ENCODE assay signal across 8 cellular contexts in genomic region chr19:12722566-12723382, GRCh38. TPM values are rescaled to one million over a fixed set of nuclear protein-coding genes. Genes with fewer than 3 reads are reported as not detected.
DNase-seq lines count a peak whose midpoint lies in the region; ATAC-seq and TF ChIP-seq lines count a peak whose summit lies in the region.

No MANE protein-coding gene starts in this region.

- no peaks in the 10 kb centered on the region for H3K9me3 ChIP-seq in mucosa of descending colon

- peak overlapping the region; percentile 63 for H3K4me3 ChIP-seq in mucosa of descending colon

- TF ChIP-seq CTCF in mucosa of descending colon (IDR thresholded peaks at IDR 0.05) = no peak

- ATAC-seq in GM21529 (IDR thresholded peaks at IDR 0.05; ENCODE audit: unreplicated experiment) (peak; percentile 73), mucosa of descending colon (peak; percentile 94)

- no peaks in the 10 kb centered on the region for H3K27me3 Mint-ChIP-seq in IgD-negative memory B cell

- H3K36me3 ChIP-seq in mucosa of descending colon (ENCODE audit: low read depth) = no peaks in the 10 kb centered on the region

- H3K4me1 ChIP-seq in mucosa of descending colon (ENCODE audit: low read depth) = peaks cover 21% of the 10 kb centered on the region

- peak overlapping the region; percentile 96 to 99 (median 98) for H3K27ac Mint-ChIP-seq in IgD-negative memory B cell

- peak; percentile 94 for DNase-seq in D341Med (ENCODE audit: low spot score)
- DNase-seq in OCI-M1 (lab: John Stamatoyannopoulos, UW) = peak; percentile 96
- DNase-seq in activated T-cell treated with anti-CD3 and anti-CD28 coated beads for 48 hours (ENCODE audit: low read depth) = peak; percentile 85
- DNase-seq in epithelial cell of prostate (ENCODE audit: low read depth, low spot score) = peak; percentile 97
- peak; percentile 92 to 98 (median 98) for DNase-seq in mucosa of descending colon
- peak; percentile 76 to 88 for DNase-seq in stimulated activated CD8-positive, alpha-beta memory T cell treated with anti-CD3 and anti-CD28 coated beads, Interleukin-4, amount 100 ng/mL, for 1 hour (ENCODE audit: low read depth in 2 of 2, low spot score in 1 of 2)

- no peaks in the 10 kb centered on the region for H3K9me3 Mint-ChIP-seq in IgD-negative memory B cell

- H3K4me1 Mint-ChIP-seq in IgD-negative memory B cell = peaks cover 25 to 28% (median 25%) of the 10 kb centered on the region in 3 donors

- intact Hi-C loops in mucosa of descending colon (cut with DNase I, micrococcal nuclease) = no loop called here

- H3K27ac ChIP-seq in epithelial cell of prostate = peak overlapping the region; percentile 93

- peak overlapping the region; percentile 89 to 99 (median 98) for H3K4me3 Mint-ChIP-seq in IgD-negative memory B cell

- H3K36me3 Mint-ChIP-seq in IgD-negative memory B cell = peaks cover 5% of the 10 kb centered on the region

RNA-seq across cellular contexts. Expression of gene TNPO2, which starts 1.0 kb away (rescaled TPM):
- polyA plus RNA-seq in IgD-negative memory B cell = 4.2 TPM
- total RNA-seq in mucosa of descending colon = 10 to 100 TPM; 48.9 to 73.3 (median 66.9) TPM

RNA-seq across cellular contexts. Expression of gene TRIR, which starts 11.7 kb away (rescaled TPM):
- 299 TPM for polyA plus RNA-seq in IgD-negative memory B cell
- 100 to 1,000 TPM; 122 to 164 (median 146) TPM for total RNA-seq in mucosa of descending colon

RNA-seq across cellular contexts. Expression of gene GET3, which starts 14.5 kb away (rescaled TPM):
- 64.2 TPM for polyA plus RNA-seq in IgD-negative memory B cell
- total RNA-seq in mucosa of descending colon = 10 to 100 TPM; 44.8 to 70.5 (median 50.0) TPM

RNA-seq across cellular contexts. Expression of gene FBXW9, which starts 26.3 kb away (rescaled TPM):
- polyA plus RNA-seq in IgD-negative memory B cell = 5.1 TPM
- 1 to 10 TPM; 6.0 to 8.9 (median 7.8) TPM for total RNA-seq in mucosa of descending colon

RNA-seq across cellular contexts. Expression of gene BEST2, which starts 28.8 kb away (rescaled TPM):
- not detected for polyA plus RNA-seq in IgD-negative memory B cell
- 100 to 1,000 TPM in 1 of 3 donors, 10 to 100 TPM in 2; 29.0 to 167 (median 32.2) TPM for total RNA-seq in mucosa of descending colon

Comparison
In these comparisons a context has a peak if more than half of its experiments do, and no peak if none do; other contexts are left out.
1. Peak in every context shown above with its lines: DNase-seq, ATAC-seq, H3K4me3 ChIP-seq and H3K27ac ChIP-seq.